ENCODE assay signal across 9 cellular contexts in the genomic region with DNA sequence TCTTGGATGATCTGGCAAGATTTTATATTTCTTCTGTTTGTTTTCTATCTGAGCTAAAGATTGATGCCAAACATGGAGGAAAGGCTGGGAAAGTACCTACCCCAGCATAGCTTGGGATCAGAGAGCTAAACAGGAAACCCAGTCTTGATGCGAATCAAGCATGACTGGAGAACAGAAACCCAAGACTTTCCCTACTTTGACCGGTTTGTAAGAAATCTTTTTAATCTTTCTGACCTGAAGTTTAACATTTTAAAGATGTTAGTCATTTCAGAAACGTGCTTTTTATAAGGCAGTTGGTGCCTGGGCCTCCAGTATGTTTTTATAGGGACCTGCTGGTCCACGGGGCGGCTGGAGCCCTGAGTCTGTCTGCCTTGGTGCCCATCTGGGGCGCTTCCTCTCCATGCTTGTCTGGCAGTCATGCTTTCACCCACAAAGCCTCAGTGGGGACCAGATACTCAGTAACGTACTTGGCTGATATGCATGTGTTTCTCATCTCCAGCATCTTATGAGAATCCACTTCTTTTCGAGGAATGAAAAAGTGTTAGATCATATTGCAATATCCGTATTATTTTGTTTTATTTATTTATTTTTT.
A peak's percentile ranks its signal among the peaks of the same experiment; 100 is the strongest.
DNase-seq lines count a peak whose midpoint lies in the region; ATAC-seq and TF ChIP-seq lines count a peak whose summit lies in the region.
"Had no signal": no experiment of that assay in that cellular context is flagged by ENCODE, and none has a peak within 500 bp of the region (broad histone marks: within the 10 kb centered on the region; RNA-seq: fewer than 3 reads in every experiment).

No MANE protein-coding gene starts in this region.

- peaks cover 21% of the 10 kb centered on the region for H3K4me1 Mint-ChIP-seq in activated naive CD4-positive, alpha-beta T cell treated with anti-CD3 and anti-CD28 coated beads, Interleukin-2, amount 10 ng/mL, durations not matched to agents 7 days and 5 days

- POLR2A ChIA-PET in GM10248 (lab: Yijun Ruan, JAX): no interaction called here

- H3K36me3 Mint-ChIP-seq in activated naive CD4-positive, alpha-beta T cell treated with anti-CD3 and anti-CD28 coated beads, Interleukin-2, amount 10 ng/mL, durations not matched to agents 7 days and 5 days: no peaks in the 10 kb centered on the region

- no peaks in the 10 kb centered on the region for H3K27me3 Mint-ChIP-seq in activated naive CD4-positive, alpha-beta T cell treated with anti-CD3 and anti-CD28 coated beads, Interleukin-2, amount 10 ng/mL, durations not matched to agents 7 days and 5 days

- peak overlapping the region; percentile 25 for H3K4me3 Mint-ChIP-seq in activated naive CD4-positive, alpha-beta T cell treated with anti-CD3 and anti-CD28 coated beads, Interleukin-2, amount 10 ng/mL, durations not matched to agents 7 days and 5 days

- ATAC-seq in GM19328 (IDR thresholded peaks at IDR 0.05; ENCODE audit: unreplicated experiment) (peak; percentile 75), HG03025 (IDR thresholded peaks at IDR 0.05; ENCODE audit: low FRiP score, unreplicated experiment) (peak; percentile 83), GM21367 (IDR thresholded peaks at IDR 0.05; ENCODE audit: unreplicated experiment) (no peak)
- ATAC-seq: K562 had no signal

- H3K27ac ChIP-seq in substantia nigra (ENCODE audit: low read depth, low read length, poor library complexity, severe bottlenecking): no peak overlapping the region

- DNase-seq in GM10248 (ENCODE audit: extremely low spot score) (peak; percentile 31), substantia nigra (lab: John Stamatoyannopoulos, UW) (no peak), kidney glomerular epithelial cell (lab: John Stamatoyannopoulos, UW) (no peak), NCI-H82 treated with DMSO at 0.1 percent for 48 hours (lab: John Stamatoyannopoulos, UW; ENCODE audit: unreplicated experiment) (no peak)
- peak; percentile 36 for DNase-seq in activated naive CD4-positive, alpha-beta T cell treated with anti-CD3 and anti-CD28 coated beads, Interleukin-2, amount 10 ng/mL, durations not matched to agents 7 days and 5 days

- no peak for TF ChIP-seq CTCF in GM10248 (IDR thresholded peaks at IDR 0.05; ENCODE audit: control extremely low read depth, extremely low read depth, low read depth, missing control alignments)

- CTCF ChIA-PET in GM10248 (lab: Yijun Ruan, JAX): interaction anchor here (0.7 to 1.4 kb wide), 2 partner anchors 11 to 35 kb away, joined by 3 to 4 read pairs; no protein-coding TSS in a partner anchor
- CTCF ChIA-PET in activated naive CD4-positive, alpha-beta T cell treated with anti-CD3 and anti-CD28 coated beads, Interleukin-2, amount 10 ng/mL, durations not matched to agents 7 days and 5 days (lab: Charles Lee): interaction anchor here (0.8 to 1.2 kb wide), 2 partner anchors 24 to 291 kb away, joined by 3 read pairs; no protein-coding TSS in a partner anchor

- H3K9me3 Mint-ChIP-seq in activated naive CD4-positive, alpha-beta T cell treated with anti-CD3 and anti-CD28 coated beads, Interleukin-2, amount 10 ng/mL, durations not matched to agents 7 days and 5 days: no peaks in the 10 kb centered on the region

- H3K27ac Mint-ChIP-seq in activated naive CD4-positive, alpha-beta T cell treated with anti-CD3 and anti-CD28 coated beads, Interleukin-2, amount 10 ng/mL, durations not matched to agents 7 days and 5 days: peak overlapping the region; percentile 26

Comparison
In these comparisons a context has a peak if more than half of its experiments do, and no peak if none do; other contexts are left out.
1. DNase-seq: peak in GM10248 (single experiment) and activated naive CD4-positive, alpha-beta T cell treated with anti-CD3 and anti-CD28 coated beads, Interleukin-2, amount 10 ng/mL, durations not matched to agents 7 days and 5 days (single experiment); none in substantia nigra (0 of 49), kidney glomerular epithelial cell (single experiment) and NCI-H82 treated with DMSO at 0.1 percent for 48 hours (single experiment).